ENCODE assay signal across 10 cellular contexts in the genomic region with DNA sequence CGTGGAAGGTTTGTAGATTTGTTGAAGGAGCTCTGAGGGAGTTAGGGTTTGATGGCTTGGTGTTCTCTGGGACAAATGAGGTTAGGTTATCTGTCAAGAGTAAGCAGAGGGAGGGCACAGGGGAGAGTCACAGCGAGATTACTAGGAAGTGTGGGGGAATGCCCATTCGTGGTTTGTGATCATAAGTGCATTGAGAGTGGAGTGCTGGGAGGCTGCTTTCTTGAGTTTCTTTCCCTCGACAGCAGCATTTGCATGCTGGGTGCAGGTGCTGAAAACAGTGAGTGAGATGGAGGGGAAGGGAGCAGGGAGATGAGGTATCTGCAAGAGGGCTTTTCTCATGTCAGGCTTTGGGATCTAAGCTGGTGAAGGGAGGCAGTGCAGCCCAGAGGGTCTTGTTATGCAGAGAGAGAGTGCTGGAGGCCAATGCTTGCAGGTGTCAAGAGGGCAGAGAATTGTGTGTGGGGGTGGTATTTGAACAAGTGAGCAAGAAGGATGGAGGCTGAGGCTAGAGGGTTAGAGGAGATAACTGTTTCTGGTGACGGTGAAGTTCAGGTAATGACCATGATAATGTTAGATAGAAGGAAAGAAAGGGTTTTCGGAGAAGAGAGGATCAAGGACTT. TPM values are rescaled to one million over a fixed set of nuclear protein-coding genes. Genes with fewer than 3 reads are reported as not detected.
DNase-seq lines count a peak whose midpoint lies in the region; ATAC-seq and TF ChIP-seq lines count a peak whose summit lies in the region.
"Had no signal": no experiment of that assay in that cellular context is flagged by ENCODE, and none has a peak within 500 bp of the region (broad histone marks: within the 10 kb centered on the region; RNA-seq: fewer than 3 reads in every experiment).

No MANE protein-coding gene starts in this region.

- no peak for TF ChIP-seq CTCF in endodermal cell (conservative IDR thresholded peaks at IDR 0.05)

- peaks cover 32% of the 10 kb centered on the region for H3K4me1 Mint-ChIP-seq in activated CD4-positive, alpha-beta T cell treated with anti-CD3 and anti-CD28 coated beads, Interleukin-2, amount 10 ng/mL, durations not matched to agents 24 days and 14 days
- no peaks in the 10 kb centered on the region for H3K4me1 Mint-ChIP-seq in endodermal cell

- no peaks in the 10 kb centered on the region for H3K27me3 Mint-ChIP-seq in activated CD4-positive, alpha-beta T cell treated with anti-CD3 and anti-CD28 coated beads, Interleukin-2, amount 10 ng/mL, durations not matched to agents 24 days and 14 days
- no peaks in the 10 kb centered on the region for H3K27me3 Mint-ChIP-seq in endodermal cell (ENCODE audit: insufficient read depth)
- H3K27me3 Mint-ChIP-seq: naive thymus-derived CD8-positive, alpha-beta T cell had no signal

- H3K4me3 ChIP-seq in endodermal cell (ENCODE audit: low read length): no peak overlapping the region

- H3K27me3 ChIP-seq in endodermal cell (ENCODE audit: control insufficient read depth, insufficient read depth, low read length, poor library complexity, severe bottlenecking): no peaks in the 10 kb centered on the region

- peak; percentile 56 for ATAC-seq in HG02938 (IDR thresholded peaks at IDR 0.05; ENCODE audit: unreplicated experiment)

- no peaks in the 10 kb centered on the region for H3K4me1 ChIP-seq in endodermal cell (ENCODE audit: control insufficient read depth, insufficient read depth, low read length)

- 83 to 94% methylated on average over 5 to 6 of the region's 6 CpGs for WGBS in endodermal cell (ENCODE audit: insufficient coverage in 1 of 2, insufficient read length in 1 of 2), 2 experiments

- intact Hi-C loops in activated CD4-positive, alpha-beta T cell treated with anti-CD3 and anti-CD28 coated beads, Interleukin-2, amount 10 ng/mL, durations not matched to agents 24 days and 14 days (cut with micrococcal nuclease): loop anchor here (1.0 to 2.0 kb wide), 4 partner anchors 8 to 51 kb away; no protein-coding TSS in a partner anchor

- no peak overlapping the region for H3K4me3 Mint-ChIP-seq in activated CD4-positive, alpha-beta T cell treated with anti-CD3 and anti-CD28 coated beads, Interleukin-2, amount 10 ng/mL, durations not matched to agents 24 days and 14 days
- H3K4me3 Mint-ChIP-seq in endodermal cell: no peak overlapping the region
- H3K4me3 Mint-ChIP-seq: naive thymus-derived CD8-positive, alpha-beta T cell had no signal

- H3K9ac ChIP-seq in endodermal cell (ENCODE audit: extremely low read depth, low read length, poor library complexity, severe bottlenecking): no peak overlapping the region

- peaks cover 12% of the 10 kb centered on the region for H3K36me3 ChIP-seq in endodermal cell (ENCODE audit: control insufficient read depth, insufficient read depth, low read length)

- H3K27ac ChIP-seq in endodermal cell (ENCODE audit: low read depth, low read length): no peak overlapping the region

- H3K36me3 Mint-ChIP-seq in activated CD4-positive, alpha-beta T cell treated with anti-CD3 and anti-CD28 coated beads, Interleukin-2, amount 10 ng/mL, durations not matched to agents 24 days and 14 days (ENCODE audit: low read depth): peaks cover 43% of the 10 kb centered on the region
- peaks cover 26% of the 10 kb centered on the region for H3K36me3 Mint-ChIP-seq in endodermal cell (ENCODE audit: low read depth)

- H3K9me3 ChIP-seq in endodermal cell (ENCODE audit: control insufficient read depth, low read length): peaks cover 30% of the 10 kb centered on the region

- DNase-seq in activated T-cell treated with anti-CD3 and anti-CD28 coated beads for 24 hours (ENCODE audit: low read depth) (peak; percentile 57), erythroblast (lab: John Stamatoyannopoulos, UW) (no peak), endodermal cell (no peak), NK-92 (lab: John Stamatoyannopoulos, UW; ENCODE audit: unreplicated experiment) (no peak)
- DNase-seq in activated T-cell treated with anti-CD3 and anti-CD28 coated beads, Interleukin-2, amount 50 U/mL, for 1 hour: no peak
- DNase-seq in activated CD4-positive, alpha-beta T cell treated with anti-CD3 and anti-CD28 coated beads, Interleukin-2, amount 10 ng/mL, durations not matched to agents 24 days and 14 days: peak; percentile 87
- peak; percentile 18 for DNase-seq in stimulated activated CD8-positive, alpha-beta memory T cell treated with anti-CD3 and anti-CD28 coated beads, Interleukin-7, amount 100 ng/mL, for 24 hours (ENCODE audit: low read depth)
- DNase-seq: naive thymus-derived CD8-positive, alpha-beta T cell; NK-92 treated with Interleukin-12 subunit alpha and Interleukin-12 subunit beta, amount 100 ng/mL, for 24 hours had no signal

- TF ChIP-seq POLR2A in erythroblast (IDR thresholded peaks at IDR 0.05; ENCODE audit: low read length): no peak

- no peak overlapping the region for H3K27ac Mint-ChIP-seq in activated CD4-positive, alpha-beta T cell treated with anti-CD3 and anti-CD28 coated beads, Interleukin-2, amount 10 ng/mL, durations not matched to agents 24 days and 14 days
- no peak overlapping the region for H3K27ac Mint-ChIP-seq in endodermal cell
- H3K27ac Mint-ChIP-seq: naive thymus-derived CD8-positive, alpha-beta T cell had no signal

- peaks cover 12% of the 10 kb centered on the region for H3K9me3 Mint-ChIP-seq in activated CD4-positive, alpha-beta T cell treated with anti-CD3 and anti-CD28 coated beads, Interleukin-2, amount 10 ng/mL, durations not matched to agents 24 days and 14 days
- peaks cover 27% of the 10 kb centered on the region for H3K9me3 Mint-ChIP-seq in endodermal cell

RNA-seq across cellular contexts. Expression of a gene that starts 8.8 kb away (rescaled TPM):
- 72.1 and 80.0 TPM in 2 replicates for total RNA-seq in activated CD4-positive, alpha-beta T cell treated with anti-CD3 and anti-CD28 coated beads, Interleukin-2, amount 10 ng/mL, durations not matched to agents 24 days and 14 days
- total RNA-seq in endodermal cell: 10 to 100 TPM; 37.1 to 45.8 TPM
- polyA plus RNA-seq in endodermal cell (2013, experiment 1 of 2): 34.9 TPM
- 34.2 TPM for polyA plus RNA-seq in endodermal cell (2013, experiment 2 of 2)

RNA-seq across cellular contexts. Expression of a gene that starts 38.3 kb away (rescaled TPM):
- 44.3 and 45.8 TPM in 2 replicates for total RNA-seq in activated CD4-positive, alpha-beta T cell treated with anti-CD3 and anti-CD28 coated beads, Interleukin-2, amount 10 ng/mL, durations not matched to agents 24 days and 14 days
- 10 to 100 TPM; 19.5 to 22.9 TPM for total RNA-seq in endodermal cell
- 19.9 TPM for polyA plus RNA-seq in endodermal cell (2013, experiment 1 of 2)
- polyA plus RNA-seq in endodermal cell (2013, experiment 2 of 2): 17.1 TPM

Comparison
In these comparisons a context has a peak if more than half of its experiments do, and no peak if none do; other contexts are left out.
1. DNase-seq: peak in activated T-cell treated with anti-CD3 and anti-CD28 coated beads for 24 hours (single experiment), activated CD4-positive, alpha-beta T cell treated with anti-CD3 and anti-CD28 coated beads, Interleukin-2, amount 10 ng/mL, durations not matched to agents 24 days and 14 days (single experiment) and stimulated activated CD8-positive, alpha-beta memory T cell treated with anti-CD3 and anti-CD28 coated beads, Interleukin-7, amount 100 ng/mL, for 24 hours (single experiment); none in activated T-cell treated with anti-CD3 and anti-CD28 coated beads, Interleukin-2, amount 50 U/mL, for 1 hour (single experiment), erythroblast (0 of 2), endodermal cell (single experiment) and NK-92 (single experiment).